ENCODE assay signal across 28 cellular contexts in the genomic region with DNA sequence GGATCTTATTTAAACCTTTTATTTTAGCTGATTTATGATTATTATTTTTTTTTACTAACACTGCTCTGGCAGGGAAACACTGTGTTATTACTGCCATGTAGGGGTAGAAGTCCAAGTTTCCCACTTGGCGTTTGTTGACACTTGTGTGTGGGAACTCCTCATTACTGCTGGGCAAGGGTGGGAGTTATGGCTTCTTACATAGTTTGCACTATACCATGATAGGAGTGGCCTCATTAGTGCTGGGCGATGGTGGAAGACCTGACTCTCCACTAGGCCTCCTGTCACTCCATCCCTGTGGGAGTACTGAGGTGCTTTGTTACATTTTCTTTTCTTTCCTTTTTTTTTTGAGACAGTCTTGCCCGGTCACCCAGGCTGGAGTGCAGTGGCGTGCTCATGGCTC.
"Had no signal": no experiment of that assay in that cellular context is flagged by ENCODE, and none has a peak within 500 bp of the region (broad histone marks: within the 10 kb centered on the region; RNA-seq: fewer than 3 reads in every experiment).

No MANE protein-coding gene starts in this region.

- ATAC-seq: activated CD4-positive, alpha-beta T cell treated with anti-CD3 and anti-CD28 coated beads for 36 hours; activated CD8-positive, alpha-beta memory T cell treated with anti-CD3 and anti-CD28 coated beads, Interleukin-2, amount 10 ng/mL, durations not matched to agents 7 days and 5 days; activated CD8-positive, alpha-beta T cell treated with anti-CD3 and anti-CD28 coated beads, Interleukin-2, amount 10 ng/mL, durations not matched to agents 7 days and 5 days; activated naive CD8-positive, alpha-beta T cell treated with anti-CD3 and anti-CD28 coated beads, Interleukin-2, amount 50 U/mL, for 24 hours; body of pancreas; effector memory CD8-positive, alpha-beta T cell; gastroesophageal sphincter had no signal

- DNase-seq: activated CD4-positive, alpha-beta memory T cell treated with anti-CD3 and anti-CD28 coated beads for 36 hours; activated CD4-positive, alpha-beta T cell treated with anti-CD3 and anti-CD28 coated beads for 36 hours; activated CD4-positive, alpha-beta T cell treated with anti-CD3 and anti-CD28 coated beads, Interleukin-2, amount 10 ng/mL, durations not matched to agents 24 days and 14 days; activated CD4-positive, CD25-positive, alpha-beta regulatory T cell; activated CD4-positive, CD25-positive, alpha-beta regulatory T cell treated with anti-CD3 and anti-CD28 coated beads, Interleukin-2, amount 50 U/mL, for 72 hours; activated CD8-positive, alpha-beta memory T cell treated with anti-CD3 and anti-CD28 coated beads, Interleukin-2, amount 10 ng/mL, durations not matched to agents 7 days and 5 days; activated CD8-positive, alpha-beta memory T cell treated with anti-CD3 and anti-CD28 coated beads, Interleukin-2, amount 50 U/mL, for 4 hours; activated CD8-positive, alpha-beta T cell treated with anti-CD3 and anti-CD28 coated beads, Interleukin-2, amount 10 ng/mL, durations not matched to agents 7 days and 5 days; activated effector memory CD4-positive, alpha-beta T cell treated with anti-CD3 and anti-CD28 coated beads, Interleukin-2, amount 50 U/mL, for 16 hours; activated naive CD4-positive, alpha-beta T cell treated with anti-CD3 and anti-CD28 coated beads for 36 hours; activated naive CD8-positive, alpha-beta T cell treated with anti-CD3 and anti-CD28 coated beads for 36 hours; activated naive CD8-positive, alpha-beta T cell treated with anti-CD3 and anti-CD28 coated beads, Interleukin-2, amount 50 U/mL, for 24 hours; activated T-cell treated with anti-CD3 and anti-CD28 coated beads, Interleukin-2, amount 50 U/mL, for 1 hour; activated T-cell treated with anti-CD3 and anti-CD28 coated beads, Interleukin-2, amount 50 U/mL, for 48 hours; adrenal gland; amygdala; aorta; body of pancreas; caudate nucleus; cortex of kidney; dermis blood vessel endothelial cell; effector CD4-positive, alpha-beta T cell; effector memory CD8-positive, alpha-beta T cell; erythroblast; foreskin melanocyte; T-helper 2 cell had no signal

- H3K36me3 ChIP-seq: adrenal gland, esophagus muscularis mucosa, gastroesophageal sphincter had no signal

- H3K9me3 ChIP-seq: adrenal gland, body of pancreas, esophagus muscularis mucosa, gastroesophageal sphincter had no signal

- H3K4me3 ChIP-seq: adrenal gland, body of pancreas, esophagus muscularis mucosa, gastroesophageal sphincter had no signal

- H3K27ac ChIP-seq: adrenal gland, body of pancreas, esophagus muscularis mucosa, gastroesophageal sphincter had no signal

- H3K27me3 ChIP-seq: adrenal gland, body of pancreas, esophagus muscularis mucosa, gastroesophageal sphincter had no signal

- H3K4me1 ChIP-seq: adrenal gland, body of pancreas, esophagus muscularis mucosa, gastroesophageal sphincter had no signal
